5 cellular contexts compared by ENCODE assay signal in genomic region chr5:44652674-44653073, GRCh38.
"Had no signal": no experiment of that assay in that cellular context is flagged by ENCODE, and none has a peak within 500 bp of the region (broad histone marks: within the 10 kb centered on the region; RNA-seq: fewer than 3 reads in every experiment).

No MANE protein-coding gene starts in this region.

- DNase-seq: H9, HCEC 1CT, IMR-90 had no signal

- H3K4me3 ChIP-seq: GM23338, K562 had no signal

- H2AFZ ChIP-seq: GM23338 had no signal

- ATAC-seq: GM23338, K562 had no signal

- H3K4me2 ChIP-seq: GM23338 had no signal
